ENCODE assay signal across 8 cellular contexts in the genomic region with DNA sequence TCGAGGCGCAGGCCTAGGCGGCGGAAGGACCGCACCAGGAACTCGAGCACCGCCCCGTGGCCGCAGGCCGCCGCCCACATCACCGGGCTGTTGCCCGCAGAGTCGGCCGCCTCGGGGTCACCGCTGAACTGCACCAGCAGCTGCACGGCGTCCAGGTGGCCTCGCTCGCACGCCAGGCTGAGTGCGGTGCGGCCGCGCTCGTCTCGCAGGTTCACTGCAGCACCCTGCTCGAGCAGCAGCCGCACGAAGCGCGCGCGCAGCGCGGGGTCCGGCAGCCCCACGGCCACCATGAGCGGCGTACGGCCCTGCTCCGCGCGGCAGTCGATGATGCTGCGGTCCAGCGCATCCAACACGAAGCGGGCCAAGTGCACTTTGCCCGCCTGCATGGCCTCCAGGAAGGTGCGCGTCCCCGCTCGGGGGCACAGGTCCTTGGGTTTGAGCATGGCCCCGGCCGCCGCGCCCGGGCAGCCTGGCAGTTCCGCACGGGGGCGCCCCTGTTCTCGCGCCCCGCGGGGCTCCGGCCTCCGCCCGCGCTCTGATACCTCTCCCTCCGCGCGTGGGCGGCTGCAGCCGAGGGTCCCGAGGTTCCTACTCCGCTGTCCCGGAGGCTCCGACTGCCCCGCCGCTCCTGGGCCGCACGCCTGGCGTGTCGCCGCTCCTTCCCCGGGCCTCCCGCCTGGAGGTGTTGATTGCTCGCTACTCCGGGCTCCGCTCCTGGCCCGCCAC. TPM values are rescaled to one million over a fixed set of nuclear protein-coding genes. Genes with fewer than 3 reads are reported as not detected.
DNase-seq lines count a peak whose midpoint lies in the region; ATAC-seq, FAIRE-seq and TF ChIP-seq lines count a peak whose summit lies in the region.

No MANE protein-coding gene starts in this region.

- DNase-seq in ELF-1 (ENCODE audit: low read depth, low spot score) (peak; percentile 68), T1000 (lab: John Stamatoyannopoulos, UW) (peak; percentile 51), bronchial epithelial cell (ENCODE audit: low read depth) (no peak), left lung (peak in 1 of 2 donors; percentile 93)
- peak; percentile 35 to 36 for DNase-seq in stimulated activated CD8-positive, alpha-beta memory T cell treated with anti-CD3 and anti-CD28 coated beads, Interleukin-2, amount 100 ng/mL, for 48 hours (ENCODE audit: low read depth in 2 of 2)
- no peak for DNase-seq in NK-92 treated with Interleukin-12 subunit alpha and Interleukin-12 subunit beta, amount 100 ng/mL, for 24 hours (lab: John Stamatoyannopoulos, UW)

- TF ChIP-seq CTCF in bronchial epithelial cell (IDR thresholded peaks at IDR 0.05; ENCODE audit: insufficient read depth, low read length, severe bottlenecking) (peak; percentile 43), left lung (IDR thresholded peaks at IDR 0.05) (peak; percentile 31 to 32)

- TF ChIP-seq RAD21 in Ishikawa (IDR thresholded peaks at IDR 0.05; ENCODE audit: low read depth) = peak; percentile 11; the same call in 1 of the 2 replicates

- no peak for FAIRE-seq in bronchial epithelial cell (lab: Jason Lieb, UNC)

- intact Hi-C loops in left lung (cut with DNase I) = loop anchor here in 1 of 2 donors (10.0 kb wide), 1 partner anchor 142 kb away; no protein-coding TSS in a partner anchor

- H3K27me3 ChIP-seq in bronchial epithelial cell (ENCODE audit: control insufficient read depth, insufficient read depth, low read length) (peaks cover 25% of the 10 kb centered on the region), left lung (peaks cover 52 to 78% of the 10 kb centered on the region in 2 donors)

- ATAC-seq in left lung (peak; percentile 58), GM18858 (IDR thresholded peaks at IDR 0.05; ENCODE audit: unreplicated experiment) (no peak)

- H3K4me3 ChIP-seq in bronchial epithelial cell (ENCODE audit: low read depth, low read length) (peak overlapping the region; percentile 32), left lung (peak overlapping the region; percentile 42 to 59)

- H3K36me3 ChIP-seq in bronchial epithelial cell (ENCODE audit: control insufficient read depth, insufficient read depth, low read length) = peaks cover 3% of the 10 kb centered on the region
- H3K36me3 ChIP-seq in left lung = peaks cover 0 to 8% of the 10 kb centered on the region in 2 donors

- H3K9me3 ChIP-seq in left lung = no peaks in the 10 kb centered on the region

- TF ChIP-seq EP300 in Ishikawa (IDR thresholded peaks at IDR 0.05; ENCODE audit: borderline replicate concordance) = no peak; the same call in 1 of the 2 replicates

- H3K27ac ChIP-seq in left lung = no peak overlapping the region

- peaks cover 21 to 69% of the 10 kb centered on the region in 2 donors for H3K4me1 ChIP-seq in left lung

TF ChIP-seq in Ishikawa, 13 proteins besides CTCF, POLR2A, EP300 and RAD21:
- no peak for TF ChIP-seq NFIC (IDR thresholded peaks at IDR 0.05)
- TF ChIP-seq TEAD4 (IDR thresholded peaks at IDR 0.05) = no peak
- TF ChIP-seq, protein P1, sequence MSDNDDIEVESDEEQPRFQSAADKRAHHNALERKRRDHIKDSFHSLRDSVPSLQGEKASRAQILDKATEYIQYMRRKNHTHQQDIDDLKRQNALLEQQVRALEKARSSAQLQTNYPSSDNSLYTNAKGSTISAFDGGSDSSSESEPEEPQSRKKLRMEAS (IDR thresholded peaks at IDR 0.05) = peak; percentile 74
- TF ChIP-seq CREB1 (IDR thresholded peaks at IDR 0.05; ENCODE audit: low read depth) = no peak
- 0 out of 2 replicates have a peak, but pooled peaks have one; percentile 28 for TF ChIP-seq YY1 (IDR thresholded peaks at IDR 0.05; ENCODE audit: low read depth)
- TF ChIP-seq EGR1 (IDR thresholded peaks at IDR 0.05) = peak; percentile 71
- TF ChIP-seq, protein P2, sequence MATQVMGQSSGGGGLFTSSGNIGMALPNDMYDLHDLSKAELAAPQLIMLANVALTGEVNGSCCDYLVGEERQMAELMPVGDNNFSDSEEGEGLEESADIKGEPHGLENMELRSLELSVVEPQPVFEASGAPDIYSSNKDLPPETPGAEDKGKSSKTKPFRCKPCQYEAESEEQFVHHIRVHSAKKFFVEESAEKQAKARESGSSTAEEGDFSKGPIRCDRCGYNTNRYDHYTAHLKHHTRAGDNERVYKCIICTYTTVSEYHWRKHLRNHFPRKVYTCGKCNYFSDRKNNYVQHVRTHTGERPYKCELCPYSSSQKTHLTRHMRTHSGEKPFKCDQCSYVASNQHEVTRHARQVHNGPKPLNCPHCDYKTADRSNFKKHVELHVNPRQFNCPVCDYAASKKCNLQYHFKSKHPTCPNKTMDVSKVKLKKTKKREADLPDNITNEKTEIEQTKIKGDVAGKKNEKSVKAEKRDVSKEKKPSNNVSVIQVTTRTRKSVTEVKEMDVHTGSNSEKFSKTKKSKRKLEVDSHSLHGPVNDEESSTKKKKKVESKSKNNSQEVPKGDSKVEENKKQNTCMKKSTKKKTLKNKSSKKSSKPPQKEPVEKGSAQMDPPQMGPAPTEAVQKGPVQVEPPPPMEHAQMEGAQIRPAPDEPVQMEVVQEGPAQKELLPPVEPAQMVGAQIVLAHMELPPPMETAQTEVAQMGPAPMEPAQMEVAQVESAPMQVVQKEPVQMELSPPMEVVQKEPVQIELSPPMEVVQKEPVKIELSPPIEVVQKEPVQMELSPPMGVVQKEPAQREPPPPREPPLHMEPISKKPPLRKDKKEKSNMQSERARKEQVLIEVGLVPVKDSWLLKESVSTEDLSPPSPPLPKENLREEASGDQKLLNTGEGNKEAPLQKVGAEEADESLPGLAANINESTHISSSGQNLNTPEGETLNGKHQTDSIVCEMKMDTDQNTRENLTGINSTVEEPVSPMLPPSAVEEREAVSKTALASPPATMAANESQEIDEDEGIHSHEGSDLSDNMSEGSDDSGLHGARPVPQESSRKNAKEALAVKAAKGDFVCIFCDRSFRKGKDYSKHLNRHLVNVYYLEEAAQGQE (IDR thresholded peaks at IDR 0.05; ENCODE audit: low read depth) = peak; percentile 50
TF ChIP-seq in Ishikawa: peak in this region for 4.

RNA-seq across cellular contexts. Expression of a gene that starts 0.6 kb away (rescaled TPM):
- total RNA-seq in bronchial epithelial cell (not detected in 2 replicates), left lung (not detected)

RNA-seq across cellular contexts. Expression of a gene that starts 25.4 kb away (rescaled TPM):
- total RNA-seq in bronchial epithelial cell = not detected in 2 replicates
- total RNA-seq in left lung = 10 to 100 TPM; 30.8 to 86.4 TPM

RNA-seq across cellular contexts. Expression of a gene that starts 41.2 kb away (rescaled TPM):
- total RNA-seq in bronchial epithelial cell (6.3 and 6.8 TPM in 2 replicates), left lung (10 to 100 TPM; 27.1 to 37.1 TPM)

RNA-seq across cellular contexts. Expression of a gene that starts 43.4 kb away (rescaled TPM):
- total RNA-seq in bronchial epithelial cell (11.6 and 11.8 TPM in 2 replicates), left lung (10 to 100 TPM in 1 of 2 donors, 1 to 10 TPM in 1; 9.0 to 14.6 TPM)

RNA-seq across cellular contexts. Expression of a gene that starts 58.4 kb away (rescaled TPM):
- total RNA-seq in bronchial epithelial cell (12.1 and 17.3 TPM in 2 replicates), left lung (10 to 100 TPM; 31.7 to 65.4 TPM)

Comparison
In these comparisons a context has a peak if more than half of its experiments do, and no peak if none do; other contexts are left out.
1. DNase-seq: peak in ELF-1 (single experiment), T1000 (single experiment) and stimulated activated CD8-positive, alpha-beta memory T cell treated with anti-CD3 and anti-CD28 coated beads, Interleukin-2, amount 100 ng/mL, for 48 hours (2 of 2); none in bronchial epithelial cell (single experiment) and NK-92 treated with Interleukin-12 subunit alpha and Interleukin-12 subunit beta, amount 100 ng/mL, for 24 hours (single experiment).
2. RNA of a gene that starts 25.4 kb away (total RNA-seq): 30.8 to 86.4 TPM in left lung; not detected in bronchial epithelial cell; every median in the first group is over 10 times any median in the second.